20 cellular contexts compared by ENCODE assay signal in the genomic region with DNA sequence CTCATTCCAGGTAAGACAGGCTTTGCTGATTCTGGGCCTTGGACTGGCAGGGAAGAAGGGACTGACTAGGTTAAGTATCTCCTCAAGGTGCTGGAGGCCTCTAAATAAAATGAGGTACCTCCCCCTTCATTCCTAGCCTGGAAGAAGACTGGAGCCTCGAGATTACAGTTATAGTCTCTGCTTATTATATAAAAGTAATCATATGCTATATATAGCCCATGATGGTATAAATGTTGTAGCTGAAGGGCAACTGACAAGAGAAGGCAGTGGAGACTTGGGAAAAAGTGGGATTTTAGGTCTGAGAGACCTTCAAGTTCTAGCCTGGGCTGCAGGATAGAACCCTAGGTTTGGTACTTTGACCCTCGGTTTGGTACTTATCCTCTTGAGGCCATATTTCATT.
DNase-seq lines count a peak whose midpoint lies in the region; ATAC-seq and TF ChIP-seq lines count a peak whose summit lies in the region.
"Had no signal": no experiment of that assay in that cellular context is flagged by ENCODE, and none has a peak within 500 bp of the region (broad histone marks: within the 10 kb centered on the region; RNA-seq: fewer than 3 reads in every experiment).

No MANE protein-coding gene starts in this region.

- no peak for TF ChIP-seq POLR2A in heart left ventricle (IDR thresholded peaks at IDR 0.05)
- no peak for TF ChIP-seq POLR2A in gastrocnemius medialis (IDR thresholded peaks at IDR 0.05)
- TF ChIP-seq POLR2A in stomach (IDR thresholded peaks at IDR 0.05), result no peak

- in situ Hi-C loops in gastrocnemius medialis (cut with MboI; ENCODE audit: low sequenced_read_pairs in 4 of 4), result no loop called here

- H3K4me1 ChIP-seq in heart left ventricle, result peaks cover 0 to 43% (median 17%) of the 10 kb centered on the region in 12 donors
- peaks cover 56% of the 10 kb centered on the region for H3K4me1 ChIP-seq in left ventricle myocardium inferior
- H3K4me1 ChIP-seq in gastrocnemius medialis, result peaks cover 14 to 31% of the 10 kb centered on the region in 2 donors
- peaks cover 0 to 4% (median 0%) of the 10 kb centered on the region in 4 donors for H3K4me1 ChIP-seq in stomach
- H3K4me1 ChIP-seq: A549, Caco-2 had no signal

- H3K4me3 ChIP-seq in heart left ventricle (no peak overlapping the region), left ventricle myocardium inferior (no peak overlapping the region), dorsolateral prefrontal cortex (no peak overlapping the region), gastrocnemius medialis (no peak overlapping the region), stomach (no peak overlapping the region)
- H3K4me3 ChIP-seq: A549; BLaER1 treated with 17β-estradiol and CSF1 and Interleukin-3, amounts not matched to agents 10 nM and 100 nM had no signal

- H3K27me3 ChIP-seq in heart left ventricle (no peaks in the 10 kb centered on the region), left ventricle myocardium inferior (ENCODE audit: low read depth) (no peaks in the 10 kb centered on the region), dorsolateral prefrontal cortex (no peaks in the 10 kb centered on the region), gastrocnemius medialis (no peaks in the 10 kb centered on the region), stomach (no peaks in the 10 kb centered on the region)
- H3K27me3 ChIP-seq: BLaER1 treated with 17β-estradiol and CSF1 and Interleukin-3, amounts not matched to agents 10 nM and 100 nM had no signal

- peaks cover 23% of the 10 kb centered on the region for H3K27me3 Mint-ChIP-seq in chondrocyte (ENCODE audit: low read depth)
- H3K27me3 Mint-ChIP-seq: B cell; CD4-positive, alpha-beta T cell had no signal

- H3K36me3 ChIP-seq in heart left ventricle (no peaks in the 10 kb centered on the region), left ventricle myocardium inferior (no peaks in the 10 kb centered on the region), gastrocnemius medialis (no peaks in the 10 kb centered on the region), stomach (no peaks in the 10 kb centered on the region)
- H3K36me3 ChIP-seq: BLaER1 treated with 17β-estradiol and CSF1 and Interleukin-3, amounts not matched to agents 10 nM and 100 nM had no signal

- intact Hi-C loops in heart left ventricle (cut with DNase I), result loop anchor here in 5 of 10 donors (5.0 to 10.0 kb wide), 2 partner anchors 248 to 250 kb away; partner anchors contain the start of gene PLCL1 (in 5 of the 5)
- intact Hi-C loops in Right ventricle myocardium inferior (cut with DNase I), result loop anchor here (5.0 kb wide), 1 partner anchor 75 kb away; no protein-coding TSS in a partner anchor
- intact Hi-C loops in left ventricle myocardium inferior (cut with micrococcal nuclease), result no loop called here
- intact Hi-C loops in Right ventricle myocardium superior (cut with DNase I), result no loop called here
- intact Hi-C loops in dorsolateral prefrontal cortex (cut with DNase I), result loop anchor here in 1 of 2 donors (10.0 kb wide), 1 partner anchor 248 kb away; the partner anchor contains the start of gene PLCL1
- intact Hi-C loops in gastrocnemius medialis (cut with DNase I; ENCODE audit: low total_unique reads), result loop anchor here (10.0 kb wide), 1 partner anchor 248 kb away; the partner anchor contains the start of gene PLCL1
- intact Hi-C loops in stomach (cut with DNase I; ENCODE audit: low total_unique reads), result no loop called here

- peak overlapping the region in 11 of 12 donors; percentile 3 to 55 (median 43) for H3K27ac ChIP-seq in heart left ventricle
- peak overlapping the region; percentile 69 for H3K27ac ChIP-seq in left ventricle myocardium inferior (replicated peaks)
- H3K27ac ChIP-seq in dorsolateral prefrontal cortex, result peak overlapping the region in 48 of 59 donors; percentile 4 to 83 (median 59)
- peak overlapping the region in 3 of 4 donors; percentile 14 to 38 (median 33) for H3K27ac ChIP-seq in gastrocnemius medialis
- no peak overlapping the region for H3K27ac ChIP-seq in stomach
- H3K27ac ChIP-seq: 22Rv1; A549; BLaER1 treated with 17β-estradiol and CSF1 and Interleukin-3, amounts not matched to agents 10 nM and 100 nM; C4-2B had no signal

- no peaks in the 10 kb centered on the region for H3K9me3 Mint-ChIP-seq in chondrocyte (ENCODE audit: low read depth)
- H3K9me3 Mint-ChIP-seq: CD4-positive, alpha-beta T cell; CD8-positive, alpha-beta T cell had no signal

- H3K4me1 Mint-ChIP-seq in chondrocyte (ENCODE audit: low read depth), result no peaks in the 10 kb centered on the region
- H3K4me1 Mint-ChIP-seq: B cell had no signal

- no peaks in the 10 kb centered on the region for H3K9me3 ChIP-seq in heart left ventricle
- H3K9me3 ChIP-seq in left ventricle myocardium inferior (replicated peaks), result no peaks in the 10 kb centered on the region
- no peaks in the 10 kb centered on the region for H3K9me3 ChIP-seq in gastrocnemius medialis
- no peaks in the 10 kb centered on the region for H3K9me3 ChIP-seq in stomach
- H3K9me3 ChIP-seq: A549; BLaER1 treated with 17β-estradiol and CSF1 and Interleukin-3, amounts not matched to agents 10 nM and 100 nM; Caco-2 had no signal

- H3K4me3 Mint-ChIP-seq in chondrocyte (ENCODE audit: unreplicated experiment), result no peak overlapping the region
- H3K4me3 Mint-ChIP-seq: B cell; CD4-positive, alpha-beta T cell; CD8-positive, alpha-beta T cell had no signal

- TF ChIP-seq CTCF in heart left ventricle (IDR thresholded peaks at IDR 0.05), result no peak
- no peak for TF ChIP-seq CTCF in left ventricle myocardium inferior (IDR thresholded peaks at IDR 0.05; ENCODE audit: borderline replicate concordance)
- TF ChIP-seq CTCF in dorsolateral prefrontal cortex (IDR thresholded peaks at IDR 0.05 in 54 of 56, conservative IDR thresholded peaks at IDR 0.05 in 2 of 56; ENCODE audit: low read depth in 1 of 56, partially characterized antibody in 56 of 56), result no peak
- no peak for TF ChIP-seq CTCF in gastrocnemius medialis (IDR thresholded peaks at IDR 0.05 in 4 of 5, conservative IDR thresholded peaks at IDR 0.05 in 1 of 5)
- TF ChIP-seq CTCF in stomach (IDR thresholded peaks at IDR 0.05), result no peak
- no peak for TF ChIP-seq CTCF in chondrocyte (IDR thresholded peaks at IDR 0.05)

- TF ChIP-seq EP300 in stomach (IDR thresholded peaks at IDR 0.05), result no peak

- no peaks in the 10 kb centered on the region for H3K36me3 Mint-ChIP-seq in chondrocyte (ENCODE audit: low read depth)
- H3K36me3 Mint-ChIP-seq: CD8-positive, alpha-beta T cell had no signal

- ATAC-seq in heart left ventricle (peak in 2 of 4 donors; percentile 47 to 49), Right ventricle myocardium inferior (no peak), Right ventricle myocardium superior (ENCODE audit: poor library complexity) (no peak), gastrocnemius medialis (peak; percentile 74 to 81)
- ATAC-seq: A549; CD8-positive, alpha-beta T cell had no signal

- 59 to 70% (median 61%) methylated on average over 2 of the region's 2 CpGs for WGBS in heart left ventricle, 4 donors
- 71 to 78% (median 75%) methylated on average over 2 of the region's 2 CpGs for WGBS in stomach, 5 donors

- H3K27ac Mint-ChIP-seq in chondrocyte (ENCODE audit: unreplicated experiment), result no peak overlapping the region
- H3K27ac Mint-ChIP-seq: B cell; CD4-positive, alpha-beta T cell; CD8-positive, alpha-beta T cell had no signal

- DNase-seq in heart left ventricle (no peak), Right ventricle myocardium inferior (ENCODE audit: missing footprints) (no peak), left ventricle myocardium inferior (no peak), Right ventricle myocardium superior (no peak), dorsolateral prefrontal cortex (no peak), gastrocnemius medialis (no peak), stomach (no peak), chondrocyte (ENCODE audit: low spot score) (no peak)
- DNase-seq: AML-193; Caco-2; Calu3; CD4-positive, alpha-beta T cell; CD8-positive, alpha-beta T cell; DMS79 treated with DMSO at 0.1 percent for 48 hours; GF-D8 had no signal

Comparison
In these comparisons a context has a peak if more than half of its experiments do, and no peak if none do; other contexts are left out.
1. intact Hi-C loops: an anchor here in Right ventricle myocardium inferior (5.0 kb wide) and gastrocnemius medialis (10.0 kb wide); none called in left ventricle myocardium inferior, Right ventricle myocardium superior and stomach.
2. ATAC-seq: peak in gastrocnemius medialis (2 of 2); none in Right ventricle myocardium inferior (single experiment) and Right ventricle myocardium superior (single experiment).
3. H3K27ac ChIP-seq: peak in heart left ventricle (11 of 12), left ventricle myocardium inferior (single experiment), dorsolateral prefrontal cortex (48 of 59) and gastrocnemius medialis (3 of 4); none in stomach (0 of 5).